20 cellular contexts compared by ENCODE assay signal in genomic region chrX:109742722-109743121, GRCh38.
"Had no signal": no experiment of that assay in that cellular context is flagged by ENCODE, and none has a peak within 500 bp of the region (broad histone marks: within the 10 kb centered on the region; RNA-seq: fewer than 3 reads in every experiment).

No MANE protein-coding gene starts in this region.

- H3K9me3 ChIP-seq: esophagus muscularis mucosa, heart left ventricle, psoas muscle, tibial artery, upper lobe of right lung, vagina had no signal

- H3K36me3 Mint-ChIP-seq: naive thymus-derived CD4-positive, alpha-beta T cell; stimulated activated effector memory CD8-positive, alpha-beta T cell treated with anti-CD3 and anti-CD28 coated beads, Interleukin-12 subunit alpha, Interleukin-12 subunit beta, amount 100 ng/mL, for 72 hours had no signal

- H3K4me1 Mint-ChIP-seq: stimulated activated effector memory CD8-positive, alpha-beta T cell treated with anti-CD3 and anti-CD28 coated beads, Interleukin-12 subunit alpha, Interleukin-12 subunit beta, amount 100 ng/mL, for 72 hours had no signal

- FAIRE-seq: endometrium, frontal cortex, islet of Langerhans had no signal

- H3K27me3 Mint-ChIP-seq: naive thymus-derived CD4-positive, alpha-beta T cell; stimulated activated naive CD8-positive, alpha-beta T cell treated with anti-CD3 and anti-CD28 coated beads, Interleukin-15, Interleukin-2, amounts not matched to agents 100 ng/mL and 50 ng/mL, for 24 hours had no signal

- DNase-seq: effector memory CD4-positive, alpha-beta T cell; heart left ventricle; hippocampal formation; kidney glomerular epithelial cell; mesendoderm; naive thymus-derived CD4-positive, alpha-beta T cell; nephron progenitor cell; psoas muscle; stimulated activated CD4-positive, alpha-beta T cell treated with anti-CD3 and anti-CD28 coated beads, Interleukin-4, amount 100 ng/mL, for 1 hour; stimulated activated CD8-positive, alpha-beta memory T cell treated with anti-CD3 and anti-CD28 coated beads, Interleukin-4, amount 100 ng/mL, for 48 hours; tibial artery; upper lobe of right lung had no signal

- H3K27me3 ChIP-seq: tibial artery, upper lobe of right lung, vagina had no signal

- H3K36me3 ChIP-seq: esophagus muscularis mucosa, heart left ventricle, tibial artery, upper lobe of right lung, vagina had no signal

- H3K9me3 Mint-ChIP-seq: naive thymus-derived CD4-positive, alpha-beta T cell; nephron progenitor cell; stimulated activated effector memory CD8-positive, alpha-beta T cell treated with anti-CD3 and anti-CD28 coated beads, Interleukin-12 subunit alpha, Interleukin-12 subunit beta, amount 100 ng/mL, for 72 hours; stimulated activated naive CD8-positive, alpha-beta T cell treated with anti-CD3 and anti-CD28 coated beads, Interleukin-15, Interleukin-2, amounts not matched to agents 100 ng/mL and 50 ng/mL, for 24 hours had no signal

- H3K4me3 Mint-ChIP-seq: naive thymus-derived CD4-positive, alpha-beta T cell; nephron progenitor cell; stimulated activated effector memory CD8-positive, alpha-beta T cell treated with anti-CD3 and anti-CD28 coated beads, Interleukin-12 subunit alpha, Interleukin-12 subunit beta, amount 100 ng/mL, for 72 hours; stimulated activated naive CD8-positive, alpha-beta T cell treated with anti-CD3 and anti-CD28 coated beads, Interleukin-15, Interleukin-2, amounts not matched to agents 100 ng/mL and 50 ng/mL, for 24 hours had no signal

- ATAC-seq: heart left ventricle; naive thymus-derived CD4-positive, alpha-beta T cell; psoas muscle; stimulated activated effector memory CD8-positive, alpha-beta T cell treated with anti-CD3 and anti-CD28 coated beads, Interleukin-12 subunit alpha, Interleukin-12 subunit beta, amount 100 ng/mL, for 72 hours; upper lobe of right lung had no signal

- H3K27ac Mint-ChIP-seq: naive thymus-derived CD4-positive, alpha-beta T cell; nephron progenitor cell; stimulated activated effector memory CD8-positive, alpha-beta T cell treated with anti-CD3 and anti-CD28 coated beads, Interleukin-12 subunit alpha, Interleukin-12 subunit beta, amount 100 ng/mL, for 72 hours; stimulated activated naive CD8-positive, alpha-beta T cell treated with anti-CD3 and anti-CD28 coated beads, Interleukin-15, Interleukin-2, amounts not matched to agents 100 ng/mL and 50 ng/mL, for 24 hours had no signal

- H3K4me3 ChIP-seq: esophagus muscularis mucosa, heart left ventricle, psoas muscle, smooth muscle cell, tibial artery, upper lobe of right lung, vagina had no signal

- H3K4me1 ChIP-seq: esophagus muscularis mucosa, heart left ventricle, psoas muscle, tibial artery, upper lobe of right lung, vagina had no signal

- H3K4me2 ChIP-seq: smooth muscle cell had no signal

- H3K27ac ChIP-seq: esophagus muscularis mucosa, heart left ventricle, psoas muscle, tibial artery, upper lobe of right lung, vagina had no signal
